ENCODE assay signal across 1 cellular context in the genomic region with DNA sequence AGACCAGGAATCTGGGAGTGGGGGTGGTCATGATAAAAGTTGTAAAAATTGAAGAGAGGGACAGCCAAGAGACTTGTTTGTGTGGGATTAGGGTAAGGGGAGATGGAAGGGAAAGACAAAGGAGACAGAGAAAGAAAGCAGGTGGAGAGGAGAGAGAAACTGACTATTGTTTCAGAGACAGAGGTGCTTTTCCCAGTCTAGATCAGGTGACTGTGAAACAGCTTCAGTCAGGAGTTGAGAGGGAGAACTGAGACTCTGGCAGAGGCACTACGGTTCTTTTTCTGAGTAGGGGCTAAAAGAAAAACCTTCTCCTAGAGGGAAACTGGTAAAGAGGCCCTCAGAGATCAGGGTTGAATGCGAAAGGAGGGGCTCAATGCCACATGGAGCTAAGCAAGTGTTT.
TF ChIP-seq lines count a peak whose summit lies in the region.

No MANE protein-coding gene starts in this region.

TF ChIP-seq in H1, 55 proteins besides CTCF, POLR2A, EP300 and RAD21:
- no peak for TF ChIP-seq SUZ12 (IDR thresholded peaks at IDR 0.05; ENCODE audit: low read length)
- TF ChIP-seq NRF1 (IDR thresholded peaks at IDR 0.05; ENCODE audit: low read depth, low read length) = no peak
- no peak for TF ChIP-seq EGR1 (IDR thresholded peaks at IDR 0.05; ENCODE audit: borderline replicate concordance, low read depth, low read length)
- no peak for TF ChIP-seq GABPA (IDR thresholded peaks at IDR 0.05; ENCODE audit: borderline replicate concordance, insufficient read depth, low read length)
- no peak for TF ChIP-seq KDM5A (IDR thresholded peaks at IDR 0.05; ENCODE audit: low read length)
- TF ChIP-seq POU5F1 (IDR thresholded peaks at IDR 0.05; ENCODE audit: low read depth, low read length) = no peak
- TF ChIP-seq, protein P1, sequence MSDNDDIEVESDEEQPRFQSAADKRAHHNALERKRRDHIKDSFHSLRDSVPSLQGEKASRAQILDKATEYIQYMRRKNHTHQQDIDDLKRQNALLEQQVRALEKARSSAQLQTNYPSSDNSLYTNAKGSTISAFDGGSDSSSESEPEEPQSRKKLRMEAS (IDR thresholded peaks at IDR 0.05) = no peak
- TF ChIP-seq EZH2 (IDR thresholded peaks at IDR 0.05; ENCODE audit: low read depth, low read length, severe bottlenecking) = no peak
- TF ChIP-seq JUND (IDR thresholded peaks at IDR 0.05; ENCODE audit: low read length) = no peak
- TF ChIP-seq RFX5 (IDR thresholded peaks at IDR 0.05; ENCODE audit: borderline replicate concordance, low read depth, low read length) = no peak
- no peak for TF ChIP-seq BCL11A (IDR thresholded peaks at IDR 0.05; ENCODE audit: low read depth in 2 of 2, low read length in 2 of 2)
- TF ChIP-seq RNF2 (IDR thresholded peaks at IDR 0.05; ENCODE audit: borderline replicate concordance, low read depth, low read length, missing control alignments, poor library complexity, severe bottlenecking) = no peak
- no peak for TF ChIP-seq RXRA (IDR thresholded peaks at IDR 0.05; ENCODE audit: insufficient read depth, low read depth, low read length)
- TF ChIP-seq SP2 (IDR thresholded peaks at IDR 0.05; ENCODE audit: low read length) = no peak
- no peak for TF ChIP-seq TAF7 (optimal IDR thresholded peaks at IDR 0.05; ENCODE audit: borderline replicate concordance, low read depth, low read length)
- TF ChIP-seq CBX8 (IDR thresholded peaks at IDR 0.05; ENCODE audit: borderline replicate concordance, low read depth, low read length) = no peak
